14 cellular contexts compared by ENCODE assay signal in the genomic region with DNA sequence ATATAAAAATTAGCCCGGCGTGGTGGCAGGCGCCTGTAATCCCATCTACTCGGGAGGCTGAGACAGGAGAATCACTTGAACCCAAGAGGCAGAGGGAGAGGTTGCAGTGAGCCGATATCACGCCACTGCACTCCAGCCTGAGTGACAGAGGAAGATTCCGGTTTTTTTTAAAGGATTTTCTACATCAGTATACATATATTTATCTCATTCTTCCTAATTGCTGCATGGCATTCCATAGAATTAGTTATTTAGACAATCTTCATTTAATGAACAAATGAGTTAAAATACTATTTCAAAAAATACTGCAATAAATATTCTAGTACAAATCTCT. TPM values are rescaled to one million over a fixed set of nuclear protein-coding genes. Genes with fewer than 3 reads are reported as not detected.
DNase-seq lines count a peak whose midpoint lies in the region; ATAC-seq and TF ChIP-seq lines count a peak whose summit lies in the region.
"Had no signal": no experiment of that assay in that cellular context is flagged by ENCODE, and none has a peak within 500 bp of the region (broad histone marks: within the 10 kb centered on the region; RNA-seq: fewer than 3 reads in every experiment).

No MANE protein-coding gene starts in this region.

- no peaks in the 10 kb centered on the region for H3K9me2 ChIP-seq in PC-9 (ENCODE audit: insufficient read depth)

- H3K4me1 ChIP-seq in PC-9 (replicated peaks; ENCODE audit: insufficient read depth): peaks cover 31% of the 10 kb centered on the region
- H3K4me1 ChIP-seq in esophagus squamous epithelium: peaks cover 14 to 49% (median 36%) of the 10 kb centered on the region in 3 donors

- no peaks in the 10 kb centered on the region for H3K27me3 Mint-ChIP-seq in stimulated activated naive CD8-positive, alpha-beta T cell treated with anti-CD3 and anti-CD28 coated beads, Interleukin-15, amount 100 ng/mL, for 72 hours

- H3K9me3 ChIP-seq in PC-9 (ENCODE audit: insufficient read depth, low read depth) (no peaks in the 10 kb centered on the region), esophagus squamous epithelium (no peaks in the 10 kb centered on the region)
- H3K9me3 ChIP-seq: uterus had no signal

- intact Hi-C loops in PC-9 (cut with micrococcal nuclease; ENCODE audit: unreplicated experiment): no loop called here
- intact Hi-C loops in esophagus squamous epithelium (cut with DNase I): no loop called here

- peak; percentile 22 for DNase-seq in activated effector memory CD4-positive, alpha-beta T cell treated with anti-CD3 and anti-CD28 coated beads, Interleukin-2, amount 50 U/mL, for 16 hours
- DNase-seq in activated effector memory CD4-positive, alpha-beta T cell treated with Interleukin-2 at 50 U/mL for 16 hours: no peak
- DNase-seq in PC-9 (no peak), esophagus squamous epithelium (lab: John Stamatoyannopoulos, UW) (no peak), RKO (ENCODE audit: low spot score) (no peak), NCI-H446 treated with DMSO at 0.1 percent for 48 hours (lab: John Stamatoyannopoulos, UW) (no peak)
- DNase-seq in stimulated activated naive CD8-positive, alpha-beta T cell treated with anti-CD3 and anti-CD28 coated beads, Interleukin-15, amount 100 ng/mL, for 72 hours: no peak
- DNase-seq: activated CD4-positive, CD25-positive, alpha-beta regulatory T cell treated with anti-CD3 and anti-CD28 coated beads, Interleukin-2, amount 50 U/mL, for 72 hours; NCI-H187 treated with DMSO at 0.1 percent for 48 hours; stimulated activated CD8-positive, alpha-beta memory T cell treated with anti-CD3 and anti-CD28 coated beads, Interleukin-4, amount 100 ng/mL, for 48 hours; uterus had no signal

- H3K36me3 ChIP-seq in PC-9 (ENCODE audit: low read depth) (no peaks in the 10 kb centered on the region), esophagus squamous epithelium (peaks cover 0 to 7% (median 0%) of the 10 kb centered on the region in 3 donors)
- H3K36me3 ChIP-seq: uterus had no signal

- H3F3A ChIP-seq in PC-9 (ENCODE audit: insufficient read depth, low read depth): peaks cover 31% of the 10 kb centered on the region

- H3K27ac ChIP-seq in PC-9 (no peak overlapping the region), esophagus squamous epithelium (peak overlapping the region in 3 of 4 donors; percentile 10 to 62 (median 61))
- H3K27ac ChIP-seq: KMS-11, uterus had no signal

- no TSS peak for BruUV-seq in PC-9 (replicated peaks; lab: Mats Ljungman, UMichigan)

- H3K4me3 Mint-ChIP-seq in stimulated activated naive CD8-positive, alpha-beta T cell treated with anti-CD3 and anti-CD28 coated beads, Interleukin-15, amount 100 ng/mL, for 72 hours: peak overlapping the region; percentile 23 to 33

- H3K4me3 ChIP-seq in PC-9 (no peak overlapping the region), esophagus squamous epithelium (no peak overlapping the region)
- H3K4me3 ChIP-seq: uterus had no signal

- H4K20me1 ChIP-seq in PC-9 (ENCODE audit: insufficient read depth): peaks cover 27% of the 10 kb centered on the region

- POLR2A ChIA-PET in PC-9 (lab: Charles Lee; ENCODE audit: unreplicated experiment): interaction anchor here (0.5 to 0.7 kb wide), 4 partner anchors 11 to 814 kb away, joined by 3 to 12 read pairs (median 4); no protein-coding TSS in a partner anchor

- WGBS in esophagus squamous epithelium, 2 donors: 87 to 95% methylated on average over 7 of the region's 7 CpGs

- H3K4me1 Mint-ChIP-seq in stimulated activated naive CD8-positive, alpha-beta T cell treated with anti-CD3 and anti-CD28 coated beads, Interleukin-15, amount 100 ng/mL, for 72 hours: peaks cover 65% of the 10 kb centered on the region

- H3K79me2 ChIP-seq in PC-9 (ENCODE audit: low read depth): peaks cover 84% of the 10 kb centered on the region

- CTCF ChIA-PET in PC-9 (lab: Charles Lee): interaction anchor here (1.2 kb wide), 1 partner anchor 221 kb away, joined by 3 read pairs; a partner anchor contains a TSS

- ATAC-seq in stimulated activated naive CD8-positive, alpha-beta T cell treated with anti-CD3 and anti-CD28 coated beads, Interleukin-15, amount 100 ng/mL, for 72 hours: no peak
- ATAC-seq in HG03196 (IDR thresholded peaks at IDR 0.05; ENCODE audit: unreplicated experiment): no peak
- ATAC-seq: activated naive CD4-positive, alpha-beta T cell treated with anti-CD3 and anti-CD28 coated beads, Interleukin-2, amount 50 U/mL, for 72 hours had no signal

- no peaks in the 10 kb centered on the region for H3K27me3 ChIP-seq in PC-9 (ENCODE audit: insufficient read depth, low read depth)
- H3K27me3 ChIP-seq in esophagus squamous epithelium: no peaks in the 10 kb centered on the region
- H3K27me3 ChIP-seq: uterus had no signal

- H2AFZ ChIP-seq in PC-9: no peak overlapping the region

- H3K9me3 Mint-ChIP-seq in stimulated activated naive CD8-positive, alpha-beta T cell treated with anti-CD3 and anti-CD28 coated beads, Interleukin-15, amount 100 ng/mL, for 72 hours: no peaks in the 10 kb centered on the region
- H3K9me3 Mint-ChIP-seq: activated naive CD4-positive, alpha-beta T cell treated with anti-CD3 and anti-CD28 coated beads, Interleukin-2, amount 50 U/mL, for 72 hours had no signal

- TF ChIP-seq CTCF in PC-9 (conservative IDR thresholded peaks at IDR 0.05) (no peak), esophagus squamous epithelium (IDR thresholded peaks at IDR 0.05) (no peak)

- H3K27ac Mint-ChIP-seq in stimulated activated naive CD8-positive, alpha-beta T cell treated with anti-CD3 and anti-CD28 coated beads, Interleukin-15, amount 100 ng/mL, for 72 hours: no peak overlapping the region

- no peak for TF ChIP-seq POLR2A in esophagus squamous epithelium (IDR thresholded peaks at IDR 0.05)

- H3K4me2 ChIP-seq in PC-9: peak overlapping the region; percentile 99; the same call in 1 of the 2 replicates

RNA-seq across cellular contexts. Expression of a gene that starts 2.0 kb away (rescaled TPM):
- total RNA-seq in PC-9 (2021) (57.5 and 69.8 TPM in 2 replicates), esophagus squamous epithelium (10 to 100 TPM; 37.2 to 59.7 (median 52.3) TPM)

RNA-seq across cellular contexts. Expression of a gene that starts 15.6 kb away (rescaled TPM):
- total RNA-seq in PC-9 (2021) (32.9 and 33.1 TPM in 2 replicates), esophagus squamous epithelium (10 to 100 TPM; 30.4 to 44.3 (median 38.3) TPM)

RNA-seq across cellular contexts. Expression of a gene that starts 15.9 kb away (rescaled TPM):
- total RNA-seq in PC-9 (2021) (60.6 and 73.7 TPM in 2 replicates), esophagus squamous epithelium (100 to 1,000 TPM in 1 of 4 donors, 10 to 100 TPM in 3; 53.5 to 106 (median 75.8) TPM)

RNA-seq across cellular contexts. Expression of a gene that starts 26.0 kb away (rescaled TPM):
- total RNA-seq in PC-9 (2021) (4.1 and 4.5 TPM in 2 replicates), esophagus squamous epithelium (10 to 100 TPM in 3 of 4 donors, 1 to 10 TPM in 1; 6.4 to 15.6 (median 12.8) TPM)

RNA-seq across cellular contexts. Expression of a gene that starts 31.7 kb away (rescaled TPM):
- total RNA-seq in PC-9 (2021) (42.2 and 47.5 TPM in 2 replicates), esophagus squamous epithelium (10 to 100 TPM; 39.3 to 66.1 (median 48.1) TPM)
